ENCODE assay signal across 20 cellular contexts in the genomic region with DNA sequence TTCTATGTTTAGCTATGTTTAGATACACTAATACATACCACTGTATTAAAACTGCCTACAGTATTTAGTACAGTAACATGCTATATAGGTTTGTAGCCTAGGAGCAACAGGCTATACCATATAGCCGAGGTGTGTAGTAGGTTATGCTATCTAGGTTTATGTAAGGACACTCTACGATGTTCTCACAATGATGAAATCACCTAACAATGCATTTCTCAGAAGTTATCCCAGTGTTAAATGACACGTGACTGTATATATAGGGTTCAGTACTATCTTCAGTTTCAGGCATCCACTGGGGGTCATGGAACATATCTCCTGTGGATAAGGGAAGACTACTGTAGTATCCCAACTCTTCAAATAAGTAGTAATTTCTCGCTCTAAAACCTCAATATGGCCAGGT.
"Had no signal": no experiment of that assay in that cellular context is flagged by ENCODE, and none has a peak within 500 bp of the region (broad histone marks: within the 10 kb centered on the region; RNA-seq: fewer than 3 reads in every experiment).

No MANE protein-coding gene starts in this region.

- DNase-seq: activated CD4-positive, alpha-beta T cell treated with anti-CD3 and anti-CD28 coated beads, Interleukin-2, amount 50 U/mL, for 1 hour; activated CD8-positive, alpha-beta memory T cell treated with anti-CD3 and anti-CD28 coated beads for 24 hours; activated CD8-positive, alpha-beta memory T cell treated with anti-CD3 and anti-CD28 coated beads, Interleukin-2, amount 50 U/mL, for 48 hours; activated effector memory CD4-positive, alpha-beta T cell treated with anti-CD3 and anti-CD28 coated beads, Interleukin-2, amount 50 U/mL, for 16 hours; activated T-cell treated with anti-CD3 and anti-CD28 coated beads, Interleukin-2, amount 50 U/mL, for 72 hours; effector memory CD8-positive, alpha-beta T cell; foreskin melanocyte; head of caudate nucleus; left ventricle myocardium superior; naive thymus-derived CD4-positive, alpha-beta T cell; psoas muscle; right cardiac atrium; stimulated activated CD4-positive, alpha-beta T cell treated with anti-CD3 and anti-CD28 coated beads, Interleukin-2, amount 100 ng/mL, for 48 hours had no signal

- H3K27me3 Mint-ChIP-seq: activated naive CD4-positive, alpha-beta T cell treated with anti-CD3 and anti-CD28 coated beads, Interleukin-2, amount 50 U/mL, for 24 hours; effector memory CD8-positive, alpha-beta T cell; memory B cell; stimulated activated naive CD8-positive, alpha-beta T cell treated with anti-CD3 and anti-CD28 coated beads, Interleukin-15, Interleukin-2, amounts not matched to agents 100 ng/mL and 50 ng/mL, for 24 hours had no signal

- H3K27me3 ChIP-seq: ascending aorta, tibial nerve had no signal

- H3K27ac Mint-ChIP-seq: activated naive CD4-positive, alpha-beta T cell treated with anti-CD3 and anti-CD28 coated beads, Interleukin-2, amount 50 U/mL, for 24 hours; activated T-cell treated with anti-CD3 and anti-CD28 coated beads, Interleukin-2, amount 50 U/mL, for 72 hours; effector memory CD8-positive, alpha-beta T cell; memory B cell; naive thymus-derived CD4-positive, alpha-beta T cell; stimulated activated naive CD8-positive, alpha-beta T cell treated with anti-CD3 and anti-CD28 coated beads, Interleukin-15, Interleukin-2, amounts not matched to agents 100 ng/mL and 50 ng/mL, for 24 hours; T-helper 1 cell treated with Interleukin-12 subunit alpha and Interleukin-12 subunit beta and Interleukin-4 antibody, amounts not matched to agents 30 μg/mL and 1 μg/mL, for 36 hours had no signal

- ATAC-seq: activated CD4-positive, CD25-positive, alpha-beta regulatory T cell treated with anti-CD3 and anti-CD28 coated beads, Interleukin-2, amount 50 U/mL, for 24 hours; activated T-cell treated with anti-CD3 and anti-CD28 coated beads, Interleukin-2, amount 50 U/mL, for 72 hours; effector memory CD8-positive, alpha-beta T cell; left ventricle myocardium superior; naive thymus-derived CD4-positive, alpha-beta T cell; right cardiac atrium had no signal

- H3K36me3 ChIP-seq: ascending aorta, tibial nerve had no signal

- H3K27ac ChIP-seq: ascending aorta, psoas muscle, tibial nerve had no signal

- H3K4me3 ChIP-seq: ascending aorta, psoas muscle, tibial nerve had no signal

- H3K4me3 Mint-ChIP-seq: activated naive CD4-positive, alpha-beta T cell treated with anti-CD3 and anti-CD28 coated beads, Interleukin-2, amount 50 U/mL, for 24 hours; activated T-cell treated with anti-CD3 and anti-CD28 coated beads, Interleukin-2, amount 50 U/mL, for 72 hours; effector memory CD8-positive, alpha-beta T cell; memory B cell; stimulated activated naive CD8-positive, alpha-beta T cell treated with anti-CD3 and anti-CD28 coated beads, Interleukin-15, Interleukin-2, amounts not matched to agents 100 ng/mL and 50 ng/mL, for 24 hours; T-helper 1 cell treated with Interleukin-12 subunit alpha and Interleukin-12 subunit beta and Interleukin-4 antibody, amounts not matched to agents 30 μg/mL and 1 μg/mL, for 36 hours had no signal

- H3K9me3 Mint-ChIP-seq: activated naive CD4-positive, alpha-beta T cell treated with anti-CD3 and anti-CD28 coated beads, Interleukin-2, amount 50 U/mL, for 24 hours; activated T-cell treated with anti-CD3 and anti-CD28 coated beads, Interleukin-2, amount 50 U/mL, for 72 hours; effector memory CD8-positive, alpha-beta T cell; memory B cell; naive thymus-derived CD4-positive, alpha-beta T cell; stimulated activated naive CD8-positive, alpha-beta T cell treated with anti-CD3 and anti-CD28 coated beads, Interleukin-15, Interleukin-2, amounts not matched to agents 100 ng/mL and 50 ng/mL, for 24 hours; T-helper 1 cell treated with Interleukin-12 subunit alpha and Interleukin-12 subunit beta and Interleukin-4 antibody, amounts not matched to agents 30 μg/mL and 1 μg/mL, for 36 hours had no signal
